ENCODE assay signal across 13 cellular contexts in the genomic region with DNA sequence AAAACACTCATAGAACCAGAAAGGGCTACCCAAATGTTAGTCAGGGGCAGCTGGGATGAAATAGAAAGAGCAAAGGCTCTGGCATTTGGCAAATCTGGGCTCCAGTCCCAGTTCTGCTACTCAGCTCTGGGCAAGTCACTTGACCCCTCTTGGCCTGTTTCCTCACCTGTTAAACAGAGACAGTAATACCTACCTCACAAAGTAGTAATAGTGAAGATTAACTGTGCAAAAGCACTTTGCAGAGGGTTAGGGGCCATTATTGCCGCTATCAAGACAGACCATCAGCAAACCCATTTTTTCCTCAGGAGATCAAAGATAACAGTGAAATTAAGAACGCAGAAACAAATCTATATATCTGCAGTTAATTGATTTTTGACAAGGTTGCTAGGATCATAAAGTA. TPM values are rescaled to one million over a fixed set of nuclear protein-coding genes. Genes with fewer than 3 reads are reported as not detected.
"Had no signal": no experiment of that assay in that cellular context is flagged by ENCODE, and none has a peak within 500 bp of the region (broad histone marks: within the 10 kb centered on the region; RNA-seq: fewer than 3 reads in every experiment).

No MANE protein-coding gene starts in this region.

- DNase-seq: activated CD4-positive, alpha-beta T cell treated with anti-CD3 and anti-CD28 coated beads for 36 hours; activated CD4-positive, alpha-beta T cell treated with anti-CD3 and anti-CD28 coated beads, Interleukin-2, amount 50 U/mL, for 48 hours; activated gamma-delta T cell; cerebellar nuclear complex; cortex of kidney; effector CD4-positive, alpha-beta T cell; heart left ventricle; stimulated activated naive B cell treated with anti-CD40 and anti-IgM and Interleukin-4, amounts not matched to agents 10 μg/mL and 1 μg/mL and 100 μg/mL, for 72 hours had no signal

- H3K27me3 ChIP-seq: ascending aorta, gastroesophageal sphincter had no signal

- H3K36me3 ChIP-seq: ascending aorta, gastroesophageal sphincter, heart left ventricle had no signal

- H2AFZ ChIP-seq: parathyroid adenoma had no signal

- H3K79me2 ChIP-seq: parathyroid adenoma had no signal

- H3K9me3 ChIP-seq: ascending aorta, gastroesophageal sphincter, heart left ventricle had no signal

- H3K4me1 ChIP-seq: ascending aorta, gastroesophageal sphincter, parathyroid adenoma had no signal

- H3K4me3 ChIP-seq: ascending aorta, gastroesophageal sphincter, heart left ventricle had no signal

- H3K9ac ChIP-seq: parathyroid adenoma had no signal

- H3K27ac ChIP-seq: ascending aorta, gastroesophageal sphincter, heart left ventricle, parathyroid adenoma had no signal

- ATAC-seq: activated CD4-positive, alpha-beta T cell treated with anti-CD3 and anti-CD28 coated beads for 36 hours; esophagus mucosa; gastroesophageal sphincter; stimulated activated naive B cell treated with anti-CD40 and anti-IgM and Interleukin-4, amounts not matched to agents 10 μg/mL and 1 μg/mL and 100 μg/mL, for 72 hours had no signal

RNA-seq across cellular contexts. Expression of a gene that starts 40.0 kb away (rescaled TPM):
- total RNA-seq: activated CD4-positive, alpha-beta T cell treated with anti-CD3 and anti-CD28 coated beads for 36 hours; ascending aorta; kidney epithelial cell had no signal
